Comparison of ENCODE assay signal across 9 cellular contexts in the genomic region with DNA sequence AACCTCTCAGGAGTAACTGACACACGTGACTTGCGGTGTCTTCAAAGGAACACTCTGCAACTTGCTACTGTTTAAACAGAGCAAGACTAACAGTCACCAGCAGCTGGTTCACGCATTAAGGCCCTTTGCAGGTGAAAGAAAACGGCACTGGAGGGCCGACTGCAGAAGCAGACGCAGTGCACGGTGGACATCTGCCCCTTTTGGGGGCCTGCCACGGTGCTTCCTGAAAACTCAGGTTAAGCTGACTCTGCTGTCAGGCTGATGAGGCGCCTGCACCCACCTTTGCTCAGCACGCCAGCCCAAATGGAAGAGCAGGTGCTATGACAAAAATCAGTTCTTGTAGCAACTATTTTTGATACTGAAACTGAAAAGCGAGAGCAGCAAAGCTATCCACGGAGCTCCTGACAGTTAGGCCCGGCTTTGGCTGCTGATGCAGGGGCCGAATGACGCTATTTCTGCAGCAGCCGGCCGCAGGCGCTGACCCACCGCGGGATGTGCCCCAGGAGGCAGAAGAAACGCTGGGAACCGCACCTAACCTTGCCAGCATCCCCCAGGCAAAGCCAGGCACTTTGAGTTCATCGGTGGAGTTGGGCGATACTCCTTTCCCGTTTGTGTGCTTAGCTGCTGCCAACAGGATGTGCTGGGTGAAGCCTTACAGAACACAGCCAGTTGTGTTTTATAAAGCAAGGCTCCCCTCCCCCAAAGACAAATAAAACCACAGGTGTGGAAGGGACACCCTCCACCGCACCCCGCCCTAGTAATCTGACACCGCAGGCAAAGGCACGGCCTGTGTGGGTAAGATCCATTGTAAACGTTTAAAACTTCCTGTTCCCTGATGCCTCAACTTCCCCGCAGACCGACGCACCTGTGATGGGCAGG. TPM values are rescaled to one million over a fixed set of nuclear protein-coding genes. Genes with fewer than 3 reads are reported as not detected.
A peak's percentile ranks its signal among the peaks of the same experiment; 100 is the strongest.
DNase-seq lines count a peak whose midpoint lies in the region; ATAC-seq and TF ChIP-seq lines count a peak whose summit lies in the region.
"Had no signal": no experiment of that assay in that cellular context is flagged by ENCODE, and none has a peak within 500 bp of the region (broad histone marks: within the 10 kb centered on the region; RNA-seq: fewer than 3 reads in every experiment).

No MANE protein-coding gene starts in this region.

- H3K9me2 ChIP-seq in SU-DHL-6 (replicated peaks; ENCODE audit: insufficient read depth, low read length) = no peaks in the 10 kb centered on the region

- peak; percentile 75 for DNase-seq in mammary epithelial cell
- DNase-seq in naive B cell = peak; percentile 44
- no peak for DNase-seq in glutamatergic neuron
- DNase-seq in smooth muscle cell (lab: John Stamatoyannopoulos, UW; ENCODE audit: unreplicated experiment) = no peak

- ATAC-seq in GM21619 (IDR thresholded peaks at IDR 0.05; ENCODE audit: unreplicated experiment) = peak; percentile 52
- peak; percentile 70 to 71 for ATAC-seq in naive B cell (ENCODE audit: low read depth in 2 of 2)

- H3K36me3 ChIP-seq in SU-DHL-6 (ENCODE audit: low read length) (peaks cover 11% of the 10 kb centered on the region; the same call in 1 of the 2 replicates), mammary epithelial cell (ENCODE audit: insufficient read depth, low read length) (peaks cover 7% of the 10 kb centered on the region), smooth muscle cell (ENCODE audit: low read depth) (peaks cover 5% of the 10 kb centered on the region)

- peak; percentile 13 for TF ChIP-seq POLR2A in GM10847 (IDR thresholded peaks at IDR 0.05; ENCODE audit: extremely low read depth, insufficient read length)

- H3K27ac Mint-ChIP-seq in naive B cell = peak overlapping the region; percentile 64 to 95 (median 78)
- H3K27ac Mint-ChIP-seq in glutamatergic neuron (ENCODE audit: unreplicated experiment) = no peak overlapping the region

- H3F3A ChIP-seq in SU-DHL-6 (ENCODE audit: insufficient read depth) (peaks cover 67% of the 10 kb centered on the region), smooth muscle cell (ENCODE audit: low read depth) (no peaks in the 10 kb centered on the region)

- dilution Hi-C loops in mammary epithelial cell (cut with HindIII; ENCODE audit: low sequenced_read_pairs) = loop anchor here (5.0 to 10.0 kb wide), 4 partner anchors 71 to 331 kb away; no protein-coding TSS in a partner anchor

- H3K27me3 Mint-ChIP-seq in naive B cell = peaks cover 0 to 1% (median 0%) of the 10 kb centered on the region in 3 donors
- peaks cover 4% of the 10 kb centered on the region for H3K27me3 Mint-ChIP-seq in glutamatergic neuron (ENCODE audit: unreplicated experiment)

- H3K79me2 ChIP-seq in SU-DHL-6 (ENCODE audit: insufficient read depth, low read length) = no peaks in the 10 kb centered on the region
- H3K79me2 ChIP-seq in mammary epithelial cell (ENCODE audit: insufficient read depth, low read length) = no peaks in the 10 kb centered on the region
- no peaks in the 10 kb centered on the region for H3K79me2 ChIP-seq in smooth muscle cell (ENCODE audit: low read depth)

- H3K4me3 ChIP-seq in SU-DHL-6 (ENCODE audit: insufficient read depth, low read length, poor library complexity, severe bottlenecking) (peak overlapping the region; percentile 38), mammary epithelial cell (replicated peaks in 1 of 3; ENCODE audit: insufficient read depth in 1 of 3, low read depth in 2 of 3, low read length in 3 of 3) (no peak overlapping the region), smooth muscle cell (no peak overlapping the region)

- H3K36me3 Mint-ChIP-seq in naive B cell = peaks cover 1 to 5% of the 10 kb centered on the region in 2 donors
- peaks cover 3% of the 10 kb centered on the region for H3K36me3 Mint-ChIP-seq in glutamatergic neuron (ENCODE audit: unreplicated experiment)

- H3K4me1 ChIP-seq in mammary epithelial cell (ENCODE audit: insufficient read depth, low read length) (peaks cover 11% of the 10 kb centered on the region), smooth muscle cell (ENCODE audit: low read depth) (no peaks in the 10 kb centered on the region)

- peak; percentile 30; the same call in 1 of the 2 replicates for TF ChIP-seq RAD21 in Ishikawa (IDR thresholded peaks at IDR 0.05; ENCODE audit: low read depth)

- no TSS peak for BruUV-seq in mammary epithelial cell (replicated peaks; lab: Mats Ljungman, UMichigan)

- H3K9ac ChIP-seq in SU-DHL-6 (ENCODE audit: low read length) = peak overlapping the region; percentile 75
- H3K9ac ChIP-seq in mammary epithelial cell (ENCODE audit: insufficient read depth, low read length) = no peak overlapping the region
- H3K9ac ChIP-seq in smooth muscle cell (ENCODE audit: low read depth) = no peak overlapping the region

- H3K4me2 ChIP-seq in SU-DHL-6 (ENCODE audit: low read depth, low read length, poor library complexity, severe bottlenecking) (peak overlapping the region; percentile 64), mammary epithelial cell (ENCODE audit: insufficient read depth, low read depth, low read length) (peak overlapping the region; percentile 33), smooth muscle cell (no peak overlapping the region)

- H3K27ac ChIP-seq in SU-DHL-6 (ENCODE audit: low read depth, low read length) = peak overlapping the region; percentile 97
- H3K27ac ChIP-seq in mammary epithelial cell (ENCODE audit: insufficient read depth, low read depth, low read length) = no peak overlapping the region
- H3K27ac ChIP-seq in smooth muscle cell (ENCODE audit: low read depth) = no peak overlapping the region

- CTCF ChIA-PET in mammary epithelial cell (lab: Charles Lee; ENCODE audit: low non-redundant PET) = no interaction called here

- H4K20me1 ChIP-seq in SU-DHL-6 (ENCODE audit: low read depth, low read length) = no peaks in the 10 kb centered on the region
- H4K20me1 ChIP-seq in mammary epithelial cell (ENCODE audit: insufficient read depth, low read length) = no peaks in the 10 kb centered on the region
- H4K20me1 ChIP-seq in smooth muscle cell (ENCODE audit: low read depth) = no peaks in the 10 kb centered on the region

- TF ChIP-seq CTCF in SU-DHL-6 (IDR thresholded peaks at IDR 0.05; ENCODE audit: insufficient read depth, low read length, poor library complexity, severe bottlenecking) (no peak), mammary epithelial cell (conservative IDR thresholded peaks at IDR 0.05 in 1 of 2, IDR thresholded peaks at IDR 0.05 in 1 of 2; ENCODE audit: extremely low read depth in 1 of 2, insufficient read depth in 1 of 2, low read depth in 1 of 2, low read length in 2 of 2) (no peak), glutamatergic neuron (IDR thresholded peaks at IDR 0.05; ENCODE audit: partially characterized antibody, unreplicated experiment) (no peak), smooth muscle cell (IDR thresholded peaks at IDR 0.05; ENCODE audit: borderline replicate concordance, insufficient read depth, poor library complexity, severe bottlenecking) (no peak)

- H3K4me3 Mint-ChIP-seq in naive B cell (peak overlapping the region; percentile 79 to 91 (median 83)), glutamatergic neuron (ENCODE audit: unreplicated experiment) (no peak overlapping the region)

- H2AFZ ChIP-seq in SU-DHL-6 (ENCODE audit: low read depth, low read length, severe bottlenecking) (no peak overlapping the region), mammary epithelial cell (ENCODE audit: low read depth, low read length) (no peak overlapping the region), smooth muscle cell (ENCODE audit: low read depth) (no peak overlapping the region)

- peaks cover 0 to 7% (median 3%) of the 10 kb centered on the region in 7 donors for H3K9me3 Mint-ChIP-seq in naive B cell
- peaks cover 7% of the 10 kb centered on the region for H3K9me3 Mint-ChIP-seq in glutamatergic neuron (ENCODE audit: unreplicated experiment)

- in situ Hi-C loops in mammary epithelial cell (cut with MboI; ENCODE audit: low sequenced_read_pairs in 2 of 2) = no loop called here

- intact Hi-C loops in mammary epithelial cell (cut with micrococcal nuclease) = no loop called here

- peaks cover 10% of the 10 kb centered on the region; the same call in 1 of the 2 replicates for H3K9me3 ChIP-seq in SU-DHL-6 (ENCODE audit: insufficient read depth, low read length)
- no peaks in the 10 kb centered on the region for H3K9me3 ChIP-seq in mammary epithelial cell (replicated peaks; ENCODE audit: insufficient read depth, low read length)
- H3K9me3 ChIP-seq in smooth muscle cell (replicated peaks; ENCODE audit: low read depth) = no peaks in the 10 kb centered on the region

- peak; percentile 80; the same call in 1 of the 2 replicates for TF ChIP-seq EP300 in Ishikawa (IDR thresholded peaks at IDR 0.05; ENCODE audit: borderline replicate concordance)

- H3K4me1 Mint-ChIP-seq in naive B cell (peaks cover 28 to 56% (median 50%) of the 10 kb centered on the region in 3 donors), glutamatergic neuron (ENCODE audit: low read depth, unreplicated experiment) (peaks cover 13% of the 10 kb centered on the region)

- H3K27me3 ChIP-seq in SU-DHL-6 (ENCODE audit: low read length) = no peaks in the 10 kb centered on the region
- H3K27me3 ChIP-seq in mammary epithelial cell (ENCODE audit: insufficient read depth, low read length) = no peaks in the 10 kb centered on the region
- H3K27me3 ChIP-seq in smooth muscle cell (ENCODE audit: low read depth) = no peaks in the 10 kb centered on the region

- WGBS in mammary epithelial cell (ENCODE audit: low coverage, missing lambda C conversion rate) = 61% methylated on average over 30 of the region's 33 CpGs
- 64% methylated on average over 33 of the region's 33 CpGs for WGBS in smooth muscle cell (ENCODE audit: low lambda C conversion rate)

TF ChIP-seq in Ishikawa, 13 proteins besides CTCF, POLR2A, EP300 and RAD21 (continues in another document):
- peak; percentile 23; the same call in 1 of the 2 replicates for TF ChIP-seq FOXM1 (IDR thresholded peaks at IDR 0.05; ENCODE audit: borderline replicate concordance, low read depth)
- TF ChIP-seq NFIC (IDR thresholded peaks at IDR 0.05) = no peak; the same call in 1 of the 2 replicates
- TF ChIP-seq ZBTB7A (IDR thresholded peaks at IDR 0.05; ENCODE audit: low read depth) = no peak
- TF ChIP-seq TAF1 (IDR thresholded peaks at IDR 0.05; ENCODE audit: low read depth) = peak; percentile 33; the same call in 1 of the 2 replicates

RNA-seq across cellular contexts. Expression of a gene that starts 21.1 kb away (rescaled TPM):
- total RNA-seq in mammary epithelial cell (not detected), glutamatergic neuron (ENCODE audit: unreplicated experiment) (2.9 TPM), smooth muscle cell (not detected in 2 replicates)
- polyA plus RNA-seq in mammary epithelial cell (not detected), naive B cell (ENCODE audit: low read depth in 6 of 6) (not detected), smooth muscle cell (not detected in 2 replicates)
- not detected for polyA minus RNA-seq in mammary epithelial cell
- total RNA-seq: RPMI7951 had no signal

RNA-seq across cellular contexts. Expression of a gene that starts 29.0 kb away (rescaled TPM):
- total RNA-seq in mammary epithelial cell (100 to 1,000 TPM; 111 to 154 TPM), glutamatergic neuron (ENCODE audit: unreplicated experiment) (95.2 TPM), smooth muscle cell (86.3 and 127 TPM in 2 replicates)
- polyA plus RNA-seq in mammary epithelial cell (158 TPM), naive B cell (ENCODE audit: low read depth in 6 of 6) (10 to 100 TPM; 24.5 to 65.2 (median 41.4) TPM), smooth muscle cell (125 and 135 TPM in 2 replicates)
- polyA minus RNA-seq in mammary epithelial cell = 101 TPM

Comparison
In these comparisons a context has a peak if more than half of its experiments do, and no peak if none do; other contexts are left out.
1. DNase-seq: peak in mammary epithelial cell (single experiment) and naive B cell (single experiment); none in glutamatergic neuron (single experiment) and smooth muscle cell (single experiment).